In the genomic region with DNA sequence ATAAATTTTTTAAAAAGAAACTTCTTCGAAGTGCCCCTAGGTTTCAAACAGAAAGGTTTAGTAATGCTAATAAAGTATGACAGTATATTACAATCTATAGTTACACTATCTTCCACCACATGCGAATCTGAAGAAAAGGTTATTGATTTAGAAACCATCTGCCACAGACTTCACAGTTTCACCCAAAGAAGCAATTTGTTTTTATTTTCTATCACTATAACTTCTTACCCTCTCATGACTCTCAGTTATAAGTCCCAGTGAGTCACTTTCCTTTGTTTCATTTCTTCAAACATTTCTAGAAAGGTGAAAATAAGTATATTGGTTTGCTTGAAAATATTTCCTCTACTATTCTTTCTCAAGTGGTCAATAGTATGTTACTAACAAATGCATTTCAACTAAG, we compare ENCODE assay signal across 16 cellular contexts.
DNase-seq lines count a peak whose midpoint lies in the region; ATAC-seq and TF ChIP-seq lines count a peak whose summit lies in the region.
"Had no signal": no experiment of that assay in that cellular context is flagged by ENCODE, and none has a peak within 500 bp of the region (broad histone marks: within the 10 kb centered on the region; RNA-seq: fewer than 3 reads in every experiment).

No MANE protein-coding gene starts in this region.

- no peak overlapping the region for H3K4me3 Mint-ChIP-seq in stimulated activated naive CD8-positive, alpha-beta T cell treated with anti-CD3 and anti-CD28 coated beads, Interleukin-15, amount 100 ng/mL, for 72 hours
- H3K4me3 Mint-ChIP-seq: endodermal cell, T-cell had no signal

- peaks cover 20% of the 10 kb centered on the region for H3K4me1 Mint-ChIP-seq in stimulated activated naive CD8-positive, alpha-beta T cell treated with anti-CD3 and anti-CD28 coated beads, Interleukin-15, amount 100 ng/mL, for 72 hours
- H3K4me1 Mint-ChIP-seq: endodermal cell, T-cell had no signal

- H3K27ac Mint-ChIP-seq in stimulated activated naive CD8-positive, alpha-beta T cell treated with anti-CD3 and anti-CD28 coated beads, Interleukin-15, amount 100 ng/mL, for 72 hours = no peak overlapping the region
- H3K27ac Mint-ChIP-seq: endodermal cell, T-cell had no signal

- H3K27ac ChIP-seq in coronary artery = no peak overlapping the region
- H3K27ac ChIP-seq: A549, hepatocyte had no signal

- DNase-seq in stimulated activated naive CD8-positive, alpha-beta T cell treated with anti-CD3 and anti-CD28 coated beads, Interleukin-15, amount 100 ng/mL, for 72 hours = no peak
- DNase-seq in stimulated activated naive CD8-positive, alpha-beta T cell treated with anti-CD3 and anti-CD28 coated beads, Interleukin-15, Interleukin-2, amounts not matched to agents 100 U/mL and 50 U/mL, for 24 hours = no peak
- DNase-seq in coronary artery (ENCODE audit: low spot score) (no peak), posterior cingulate gyrus (no peak), NCI-H345 treated with DMSO at 0.1 percent for 48 hours (lab: John Stamatoyannopoulos, UW; ENCODE audit: unreplicated experiment) (no peak)
- DNase-seq in activated effector memory CD4-positive, alpha-beta T cell treated with Interleukin-2 at 50 U/mL for 16 hours = no peak
- DNase-seq: amniotic stem cell; endodermal cell; NCI-H146; NK-92 treated with Interleukin-12 subunit alpha and Interleukin-12 subunit beta, amount 100 ng/mL, for 24 hours; occipital lobe; T-cell had no signal

- H3K27me3 Mint-ChIP-seq in stimulated activated naive CD8-positive, alpha-beta T cell treated with anti-CD3 and anti-CD28 coated beads, Interleukin-15, amount 100 ng/mL, for 72 hours = no peaks in the 10 kb centered on the region
- H3K27me3 Mint-ChIP-seq: T-cell had no signal

- H3K4me3 ChIP-seq in coronary artery = no peak overlapping the region
- H3K4me3 ChIP-seq: A549, hepatocyte had no signal

- peak; percentile 92 for ATAC-seq in stimulated activated naive CD8-positive, alpha-beta T cell treated with anti-CD3 and anti-CD28 coated beads, Interleukin-15, amount 100 ng/mL, for 72 hours
- ATAC-seq in stimulated activated naive CD8-positive, alpha-beta T cell treated with anti-CD3 and anti-CD28 coated beads, Interleukin-15, Interleukin-2, amounts not matched to agents 100 U/mL and 50 U/mL, for 24 hours = no peak
- ATAC-seq in GM21737 (IDR thresholded peaks at IDR 0.05; ENCODE audit: unreplicated experiment) (peak; percentile 87), HG03108 (IDR thresholded peaks at IDR 0.05; ENCODE audit: unreplicated experiment) (peak; percentile 93)
- ATAC-seq: A549, T-cell had no signal

- H3K9me3 Mint-ChIP-seq in stimulated activated naive CD8-positive, alpha-beta T cell treated with anti-CD3 and anti-CD28 coated beads, Interleukin-15, amount 100 ng/mL, for 72 hours = no peaks in the 10 kb centered on the region
- H3K9me3 Mint-ChIP-seq: endodermal cell, T-cell had no signal

- intact Hi-C loops in posterior cingulate gyrus (cut with DNase I) = no loop called here

- no peak for TF ChIP-seq CTCF in coronary artery (IDR thresholded peaks at IDR 0.05)
